18 cellular contexts compared by ENCODE assay signal in genomic region chr16:1367486-1368174, GRCh38.
"Had no signal": no experiment of that assay in that cellular context is flagged by ENCODE, and none has a peak within 500 bp of the region (broad histone marks: within the 10 kb centered on the region; RNA-seq: fewer than 3 reads in every experiment).

No MANE protein-coding gene starts in this region.

- DNase-seq: activated CD4-positive, alpha-beta T cell treated with anti-CD3 and anti-CD28 coated beads for 1 hour; activated CD4-positive, alpha-beta T cell treated with anti-CD3 and anti-CD28 coated beads, Interleukin-2, amount 50 U/mL, for 48 hours; activated naive CD4-positive, alpha-beta T cell treated with anti-CD3 and anti-CD28 coated beads, Interleukin-2, amount 10 ng/mL, durations not matched to agents 7 days and 5 days; foreskin melanocyte; heart left ventricle; left cardiac atrium; lower lobe of right lung; midbrain; sigmoid colon; spleen; stomach; T1000; upper lobe of right lung had no signal

- H3K4me3 ChIP-seq: ascending aorta, heart left ventricle, lower lobe of right lung, pancreas, sigmoid colon, spleen, stomach, thoracic aorta, upper lobe of right lung had no signal

- FAIRE-seq: bronchial epithelial cell, pancreas had no signal

- ATAC-seq: left cardiac atrium, lower lobe of right lung, pancreas, upper lobe of right lung had no signal

- H3K27ac ChIP-seq: ascending aorta, epithelial cell of prostate, heart left ventricle, lower lobe of right lung, pancreas, sigmoid colon, spleen, stomach, thoracic aorta, upper lobe of right lung had no signal

- H3K4me1 ChIP-seq: ascending aorta, heart left ventricle, lower lobe of right lung, pancreas, sigmoid colon, upper lobe of right lung had no signal

- H3K9me3 ChIP-seq: ascending aorta, heart left ventricle, lower lobe of right lung, pancreas, sigmoid colon, spleen, stomach, thoracic aorta, upper lobe of right lung had no signal
